In the genomic region with DNA sequence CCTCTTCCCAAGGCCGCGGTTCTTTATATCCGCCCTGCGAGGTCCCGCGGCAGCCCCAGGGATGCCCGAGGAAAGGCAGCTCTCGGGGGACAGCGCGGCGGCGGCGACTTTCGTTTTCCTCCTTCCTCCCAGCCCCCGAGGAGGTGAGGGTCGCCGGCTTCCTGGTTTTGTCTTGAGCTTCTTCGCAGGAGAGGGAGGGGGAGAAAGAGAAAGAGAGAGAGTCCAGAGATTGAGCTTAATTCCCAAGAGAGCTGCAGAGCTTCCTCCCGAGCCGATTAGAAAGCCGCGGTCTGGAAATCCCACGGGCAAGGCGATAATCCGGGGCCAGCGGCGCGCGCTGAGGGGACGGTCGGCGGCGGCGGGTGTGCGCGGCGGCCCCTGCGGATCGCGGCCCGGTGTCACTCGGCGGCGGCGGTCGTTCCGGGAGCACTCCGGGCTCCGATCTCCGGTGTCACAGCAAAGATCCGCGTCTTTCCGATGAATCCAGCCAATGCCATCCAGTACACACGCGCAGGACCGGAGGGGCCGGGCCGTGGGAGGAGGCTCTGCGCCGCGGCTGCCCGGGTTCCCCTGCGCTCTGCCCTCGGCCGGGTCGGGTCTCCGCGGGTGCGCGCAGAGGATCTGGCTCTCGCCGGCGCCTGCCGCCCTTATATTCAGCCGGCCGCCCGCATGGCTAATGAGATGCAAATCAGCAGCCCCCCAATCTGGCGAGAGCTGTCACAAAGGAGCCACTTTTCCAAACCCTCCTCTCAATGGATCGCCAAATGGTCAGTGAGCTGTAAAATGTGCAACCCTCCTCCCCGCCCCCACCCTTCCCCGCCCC, we compare ENCODE assay signal across 8 cellular contexts. TPM values are rescaled to one million over a fixed set of nuclear protein-coding genes. Genes with fewer than 3 reads are reported as not detected.
DNase-seq lines count a peak whose midpoint lies in the region; ATAC-seq, FAIRE-seq and TF ChIP-seq lines count a peak whose summit lies in the region.

A gene with protein sequence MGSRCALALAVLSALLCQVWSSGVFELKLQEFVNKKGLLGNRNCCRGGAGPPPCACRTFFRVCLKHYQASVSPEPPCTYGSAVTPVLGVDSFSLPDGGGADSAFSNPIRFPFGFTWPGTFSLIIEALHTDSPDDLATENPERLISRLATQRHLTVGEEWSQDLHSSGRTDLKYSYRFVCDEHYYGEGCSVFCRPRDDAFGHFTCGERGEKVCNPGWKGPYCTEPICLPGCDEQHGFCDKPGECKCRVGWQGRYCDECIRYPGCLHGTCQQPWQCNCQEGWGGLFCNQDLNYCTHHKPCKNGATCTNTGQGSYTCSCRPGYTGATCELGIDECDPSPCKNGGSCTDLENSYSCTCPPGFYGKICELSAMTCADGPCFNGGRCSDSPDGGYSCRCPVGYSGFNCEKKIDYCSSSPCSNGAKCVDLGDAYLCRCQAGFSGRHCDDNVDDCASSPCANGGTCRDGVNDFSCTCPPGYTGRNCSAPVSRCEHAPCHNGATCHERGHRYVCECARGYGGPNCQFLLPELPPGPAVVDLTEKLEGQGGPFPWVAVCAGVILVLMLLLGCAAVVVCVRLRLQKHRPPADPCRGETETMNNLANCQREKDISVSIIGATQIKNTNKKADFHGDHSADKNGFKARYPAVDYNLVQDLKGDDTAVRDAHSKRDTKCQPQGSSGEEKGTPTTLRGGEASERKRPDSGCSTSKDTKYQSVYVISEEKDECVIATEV (minus strand): TSS at position 773 of the 823 bp plus-strand sequence. CDS start 939 bp downstream, outside the sequence.

- intact Hi-C loops in activated CD4-positive, alpha-beta T cell treated with anti-CD3 and anti-CD28 coated beads, Interleukin-2, amount 10 ng/mL, durations not matched to agents 24 days and 14 days (cut with micrococcal nuclease) = loop anchor here (10.0 kb wide), 1 partner anchor 146 kb away; no protein-coding TSS in a partner anchor
- intact Hi-C loops in endothelial cell of umbilical vein (cut with micrococcal nuclease) = loop anchor here (1.0 to 5.0 kb wide), 5 partner anchors 112 to 460 kb away; no protein-coding TSS in a partner anchor

- H3K4me1 ChIP-seq in endothelial cell of umbilical vein (ENCODE audit: control insufficient read depth, extremely low read depth, insufficient read depth, low read length) (peaks cover 24% of the 10 kb centered on the region), thoracic aorta (ENCODE audit: control insufficient read depth in 1 of 2, low read depth in 2 of 2) (peaks cover 12 to 47% of the 10 kb centered on the region in 2 donors)

- H3K4me2 ChIP-seq in endothelial cell of umbilical vein (ENCODE audit: insufficient read depth, low read length) = peak within 1 kb of the TSS; percentile 84

- peak within 1 kb of the TSS; percentile 89 for H3K4me3 Mint-ChIP-seq in activated CD4-positive, alpha-beta T cell treated with anti-CD3 and anti-CD28 coated beads, Interleukin-2, amount 10 ng/mL, durations not matched to agents 24 days and 14 days
- peak within 1 kb of the TSS; percentile 77 for H3K4me3 Mint-ChIP-seq in mesothelial cell of epicardium

- peak within 1 kb of the TSS; percentile 85 for H2AFZ ChIP-seq in endothelial cell of umbilical vein (ENCODE audit: low read depth, low read length)

- no peak within 1 kb of the TSS for H3K27ac Mint-ChIP-seq in activated CD4-positive, alpha-beta T cell treated with anti-CD3 and anti-CD28 coated beads, Interleukin-2, amount 10 ng/mL, durations not matched to agents 24 days and 14 days
- H3K27ac Mint-ChIP-seq in mesothelial cell of epicardium = peak within 1 kb of the TSS; percentile 44

- H3K36me3 Mint-ChIP-seq in activated CD4-positive, alpha-beta T cell treated with anti-CD3 and anti-CD28 coated beads, Interleukin-2, amount 10 ng/mL, durations not matched to agents 24 days and 14 days (ENCODE audit: low read depth) = peaks cover 2% of the 10 kb centered on the region
- H3K36me3 Mint-ChIP-seq in mesothelial cell of epicardium = no peaks in the 10 kb centered on the region

- dilution Hi-C loops in endothelial cell of umbilical vein (cut with MboI; ENCODE audit: extremely low pct_ligation_motif_present, low sequenced_read_pairs) = no loop called here

- H3K4me3 ChIP-seq in GM12865 (ENCODE audit: low read depth, low read length) (peak within 1 kb of the TSS; percentile 69), endothelial cell of umbilical vein (replicated peaks in 1 of 3; ENCODE audit: insufficient read depth in 1 of 3, low read depth in 1 of 3, low read length in 3 of 3) (peak within 1 kb of the TSS; percentile 60 to 82 (median 73)), thoracic aorta (peak within 1 kb of the TSS; percentile 88)

- DNase-seq in GM12865 (ENCODE audit: low read depth) = peak; percentile 42
- peak; percentile 93 for DNase-seq in NCI-H1105 treated with DMSO at 0.1 percent for 48 hours (lab: John Stamatoyannopoulos, UW)
- peak; percentile 76 for DNase-seq in activated CD4-positive, alpha-beta T cell treated with anti-CD3 and anti-CD28 coated beads, Interleukin-2, amount 10 ng/mL, durations not matched to agents 24 days and 14 days
- DNase-seq in endothelial cell of umbilical vein (ENCODE audit: low read depth, low spot score) = peak; percentile 52
- no peak for DNase-seq in mesothelial cell of epicardium (ENCODE audit: low spot score in 2 of 2, unreplicated experiment in 2 of 2)
- no peak for DNase-seq in thoracic aorta (ENCODE audit: low spot score)
- no peak for DNase-seq in SKM-1 (lab: John Stamatoyannopoulos, UW; ENCODE audit: unreplicated experiment)
- DNase-seq in HT-29 (ENCODE audit: low spot score) = no peak

- peaks cover 72% of the 10 kb centered on the region for H3K27me3 Mint-ChIP-seq in activated CD4-positive, alpha-beta T cell treated with anti-CD3 and anti-CD28 coated beads, Interleukin-2, amount 10 ng/mL, durations not matched to agents 24 days and 14 days
- peaks cover 84% of the 10 kb centered on the region for H3K27me3 Mint-ChIP-seq in mesothelial cell of epicardium (ENCODE audit: low read depth)

- ATAC-seq in thoracic aorta (ENCODE audit: insufficient number of reproducible peaks, low FRiP score, low read depth) = no peak

- peak within 1 kb of the TSS; percentile 29 for H3K9ac ChIP-seq in endothelial cell of umbilical vein (replicated peaks; ENCODE audit: extremely low read depth, insufficient read depth, low read length)

- peak; percentile 12 for TF ChIP-seq POLR2A in endothelial cell of umbilical vein (IDR thresholded peaks at IDR 0.05; ENCODE audit: low read depth, low read length)

- no TSS peak for BruUV-seq in endothelial cell of umbilical vein (replicated peaks; lab: Mats Ljungman, UMichigan)

- peak; percentile 4 for FAIRE-seq in endothelial cell of umbilical vein (lab: Jason Lieb, UNC)

- no peaks in the 10 kb centered on the region for H3K9me1 ChIP-seq in endothelial cell of umbilical vein (replicated peaks; ENCODE audit: control insufficient read depth, extremely low read depth, insufficient read depth, low read length)

- H3K36me3 ChIP-seq in endothelial cell of umbilical vein (ENCODE audit: control insufficient read depth in 2 of 2, extremely low read depth in 1 of 2, insufficient read depth in 2 of 2, low read length in 2 of 2) (peaks cover 0 to under 1% of the 10 kb centered on the region in 2 experiments), thoracic aorta (no peaks in the 10 kb centered on the region)

- TF ChIP-seq CTCF in GM12865 (IDR thresholded peaks at IDR 0.05; ENCODE audit: insufficient read depth, low read depth, low read length, missing control alignments) (no peak), endothelial cell of umbilical vein (IDR thresholded peaks at IDR 0.05; ENCODE audit: extremely low read depth in 1 of 2, insufficient read depth in 1 of 2, low read depth in 1 of 2, low read length in 2 of 2) (no peak), mesothelial cell of epicardium (IDR thresholded peaks at IDR 0.05; ENCODE audit: unreplicated experiment) (no peak), thoracic aorta (IDR thresholded peaks at IDR 0.05) (no peak)

- CTCF ChIA-PET in endothelial cell of umbilical vein (lab: Charles Lee) = interaction anchor here (0.7 to 7.1 kb wide), 6 partner anchors 16 to 500 kb away, joined by 3 to 62 read pairs (median 4); a partner anchor contains a TSS

- H3K79me2 ChIP-seq in endothelial cell of umbilical vein (ENCODE audit: control insufficient read depth, insufficient read depth, low read length) = no peaks in the 10 kb centered on the region

- no peaks in the 10 kb centered on the region for H4K20me1 ChIP-seq in endothelial cell of umbilical vein (replicated peaks; ENCODE audit: control insufficient read depth, extremely low read depth, insufficient read depth, low read length)

- H3K9me3 ChIP-seq in endothelial cell of umbilical vein (replicated peaks; ENCODE audit: control insufficient read depth, insufficient read depth, low read length) = no peaks in the 10 kb centered on the region
- H3K9me3 ChIP-seq in thoracic aorta = no peaks in the 10 kb centered on the region

- H3K27me3 ChIP-seq in endothelial cell of umbilical vein (ENCODE audit: control insufficient read depth in 2 of 2, insufficient read depth in 2 of 2, low read length in 2 of 2) (peaks cover 35 to 66% of the 10 kb centered on the region in 2 experiments), thoracic aorta (replicated peaks; ENCODE audit: insufficient read depth) (peaks cover under 1% of the 10 kb centered on the region)

- H3K4me1 Mint-ChIP-seq in activated CD4-positive, alpha-beta T cell treated with anti-CD3 and anti-CD28 coated beads, Interleukin-2, amount 10 ng/mL, durations not matched to agents 24 days and 14 days = peaks cover 28% of the 10 kb centered on the region
- H3K4me1 Mint-ChIP-seq in mesothelial cell of epicardium = peaks cover 43% of the 10 kb centered on the region

- POLR2A ChIA-PET in endothelial cell of umbilical vein (lab: Charles Lee) = interaction anchor here (0.6 kb wide), 1 partner anchor 46 kb away, joined by 4 read pairs; no protein-coding TSS in a partner anchor

- H3K9me3 Mint-ChIP-seq in activated CD4-positive, alpha-beta T cell treated with anti-CD3 and anti-CD28 coated beads, Interleukin-2, amount 10 ng/mL, durations not matched to agents 24 days and 14 days = no peaks in the 10 kb centered on the region
- H3K9me3 Mint-ChIP-seq in mesothelial cell of epicardium = no peaks in the 10 kb centered on the region

- H3K27ac ChIP-seq in endothelial cell of umbilical vein (ENCODE audit: insufficient read depth, low read depth, low read length) (no peak within 1 kb of the TSS), thoracic aorta (no peak within 1 kb of the TSS)

RNA-seq across cellular contexts. Expression of the gene that starts here (rescaled TPM):
- 0.17 TPM in 1 of 2 replicates, not detected in the other for total RNA-seq in activated CD4-positive, alpha-beta T cell treated with anti-CD3 and anti-CD28 coated beads, Interleukin-2, amount 10 ng/mL, durations not matched to agents 24 days and 14 days
- 2.0 and 2.3 TPM in 2 replicates for total RNA-seq in endothelial cell of umbilical vein
- 1.4 and 1.7 TPM in 2 replicates for polyA plus RNA-seq in endothelial cell of umbilical vein
- polyA plus RNA-seq in endothelial cell of umbilical vein (2011; cell fraction: cytosol; rRNA removed) = 1.1 and 1.8 TPM in 2 replicates
- polyA plus RNA-seq in endothelial cell of umbilical vein (2011; cell fraction: nucleus; rRNA removed) = 4.3 and 4.9 TPM in 2 replicates
- 1.4 and 2.2 TPM in 2 replicates for polyA plus RNA-seq in endothelial cell of umbilical vein (2012)
- polyA minus RNA-seq in endothelial cell of umbilical vein = 0.83 and 1.1 TPM in 2 replicates
- polyA minus RNA-seq in endothelial cell of umbilical vein (2011; cell fraction: cytosol; rRNA and poly(A)+ RNA removed) = not detected
- 0.77 and 1.9 TPM in 2 replicates for polyA minus RNA-seq in endothelial cell of umbilical vein (2011; cell fraction: nucleus; rRNA and poly(A)+ RNA removed)
- 2.6 to 4.8 TPM (median 3.6 TPM) in 3 replicates for total RNA-seq in mesothelial cell of epicardium
- 10 to 100 TPM in 1 of 2 donors, 1 to 10 TPM in 1; 6.1 to 12.6 TPM for total RNA-seq in thoracic aorta
- total RNA-seq in HT-29 (2014; rRNA removed; shearing (Covaris generic)) = 2.2 and 2.6 TPM in 2 replicates

Comparison
In these comparisons a context has a peak if more than half of its experiments do, and no peak if none do; other contexts are left out.
1. Peak in DNase-seq in activated CD4-positive, alpha-beta T cell treated with anti-CD3 and anti-CD28 coated beads, Interleukin-2, amount 10 ng/mL, durations not matched to agents 24 days and 14 days; RNA of the gene not detected or under 1 TPM.
2. DNase-seq: peak in GM12865 (single experiment), NCI-H1105 treated with DMSO at 0.1 percent for 48 hours (single experiment) and endothelial cell of umbilical vein (single experiment); none in mesothelial cell of epicardium (0 of 2), thoracic aorta (single experiment), SKM-1 (single experiment) and HT-29 (single experiment).
3. Peak in every context shown above with its lines, with median percentiles within 50 percentile points of each other: H3K4me3 ChIP-seq.